ENCODE assay signal across 8 cellular contexts in the genomic region with DNA sequence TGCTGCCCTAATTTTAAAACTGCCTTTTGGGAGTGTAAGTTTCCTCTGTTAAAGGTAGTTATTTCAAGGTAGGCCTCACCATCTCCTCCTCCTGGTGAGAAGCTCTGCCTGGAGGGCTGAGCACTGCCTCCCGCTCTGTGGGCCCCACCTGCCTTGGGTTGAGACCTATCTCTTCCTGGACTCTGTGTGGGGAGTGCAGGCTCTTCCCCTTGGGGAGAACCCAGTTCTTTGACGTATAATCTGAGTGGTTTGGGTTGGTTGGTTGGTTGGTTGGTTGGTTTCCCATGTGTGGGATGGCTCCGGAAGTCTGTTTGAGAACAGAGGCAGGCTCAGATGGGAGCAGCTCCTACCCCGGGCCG. TPM values are rescaled to one million over a fixed set of nuclear protein-coding genes. Genes with fewer than 3 reads are reported as not detected.
DNase-seq lines count a peak whose midpoint lies in the region; ATAC-seq lines count a peak whose summit lies in the region.

No MANE protein-coding gene starts in this region.

- POLR2A ChIA-PET in activated CD4-positive, alpha-beta T cell treated with anti-CD3 and anti-CD28 coated beads, Interleukin-2, amount 10 ng/mL, durations not matched to agents 7 days and 5 days (lab: Charles Lee) = no interaction called here

- H3K4me1 Mint-ChIP-seq in activated CD4-positive, alpha-beta T cell treated with anti-CD3 and anti-CD28 coated beads, Interleukin-2, amount 10 ng/mL, durations not matched to agents 7 days and 5 days = peaks cover 82% of the 10 kb centered on the region
- H3K4me1 Mint-ChIP-seq in stimulated activated memory B cell treated with anti-CD40 and anti-IgM and Interleukin-4, amounts not matched to agents 10 μg/mL and 1 μg/mL and 100 μg/mL, for 72 hours = peaks cover 79% of the 10 kb centered on the region

- H3K36me3 Mint-ChIP-seq in activated CD4-positive, alpha-beta T cell treated with anti-CD3 and anti-CD28 coated beads, Interleukin-2, amount 10 ng/mL, durations not matched to agents 7 days and 5 days (ENCODE audit: low read depth) = peaks cover 32% of the 10 kb centered on the region
- H3K36me3 Mint-ChIP-seq in stimulated activated memory B cell treated with anti-CD40 and anti-IgM and Interleukin-4, amounts not matched to agents 10 μg/mL and 1 μg/mL and 100 μg/mL, for 72 hours = peaks cover 15% of the 10 kb centered on the region

- H3K27ac Mint-ChIP-seq in activated CD4-positive, alpha-beta T cell treated with anti-CD3 and anti-CD28 coated beads, Interleukin-2, amount 10 ng/mL, durations not matched to agents 7 days and 5 days = peak overlapping the region; percentile 68
- H3K27ac Mint-ChIP-seq in stimulated activated memory B cell treated with anti-CD40 and anti-IgM and Interleukin-4, amounts not matched to agents 10 μg/mL and 1 μg/mL and 100 μg/mL, for 72 hours = peak overlapping the region; percentile 81

- peak; percentile 53 for ATAC-seq in GM21423 (IDR thresholded peaks at IDR 0.05; ENCODE audit: unreplicated experiment)
- ATAC-seq in stimulated activated memory B cell treated with anti-CD40 and anti-IgM and Interleukin-4, amounts not matched to agents 10 μg/mL and 1 μg/mL and 100 μg/mL, for 72 hours = peak; percentile 82

- peak overlapping the region; percentile 41 for H3K4me3 Mint-ChIP-seq in activated CD4-positive, alpha-beta T cell treated with anti-CD3 and anti-CD28 coated beads, Interleukin-2, amount 10 ng/mL, durations not matched to agents 7 days and 5 days
- H3K4me3 Mint-ChIP-seq in stimulated activated memory B cell treated with anti-CD40 and anti-IgM and Interleukin-4, amounts not matched to agents 10 μg/mL and 1 μg/mL and 100 μg/mL, for 72 hours = peak overlapping the region; percentile 34

- H3K9me3 Mint-ChIP-seq in activated CD4-positive, alpha-beta T cell treated with anti-CD3 and anti-CD28 coated beads, Interleukin-2, amount 10 ng/mL, durations not matched to agents 7 days and 5 days = peaks cover 4% of the 10 kb centered on the region
- no peaks in the 10 kb centered on the region for H3K9me3 Mint-ChIP-seq in stimulated activated memory B cell treated with anti-CD40 and anti-IgM and Interleukin-4, amounts not matched to agents 10 μg/mL and 1 μg/mL and 100 μg/mL, for 72 hours

- DNase-seq in activated CD4-positive, alpha-beta T cell treated with anti-CD3 and anti-CD28 coated beads, Interleukin-2, amount 10 ng/mL, durations not matched to agents 7 days and 5 days = peak; percentile 49
- DNase-seq in germinal center (ENCODE audit: low spot score) (peak; percentile 37), HCEC 1CT (no peak), COR-L47 (lab: John Stamatoyannopoulos, UW) (no peak), NCI-H1417 treated with DMSO at 0.1 percent for 48 hours (lab: John Stamatoyannopoulos, UW) (no peak), NCI-H345 treated with DMSO at 0.1 percent for 48 hours (lab: John Stamatoyannopoulos, UW; ENCODE audit: unreplicated experiment) (no peak)

- no peaks in the 10 kb centered on the region for H3K27me3 Mint-ChIP-seq in activated CD4-positive, alpha-beta T cell treated with anti-CD3 and anti-CD28 coated beads, Interleukin-2, amount 10 ng/mL, durations not matched to agents 7 days and 5 days
- no peaks in the 10 kb centered on the region for H3K27me3 Mint-ChIP-seq in stimulated activated memory B cell treated with anti-CD40 and anti-IgM and Interleukin-4, amounts not matched to agents 10 μg/mL and 1 μg/mL and 100 μg/mL, for 72 hours

- CTCF ChIA-PET in activated CD4-positive, alpha-beta T cell treated with anti-CD3 and anti-CD28 coated beads, Interleukin-2, amount 10 ng/mL, durations not matched to agents 7 days and 5 days (lab: Charles Lee) = interaction anchor here (0.5 to 2.2 kb wide), 13 partner anchors 9 to 171 kb away, joined by 3 to 7 read pairs (median 3); no protein-coding TSS in a partner anchor

RNA-seq across cellular contexts. Expression of a gene that starts 39.1 kb away (rescaled TPM):
- 100 to 1,000 TPM; 337 to 354 TPM for total RNA-seq in activated CD4-positive, alpha-beta T cell treated with anti-CD3 and anti-CD28 coated beads, Interleukin-2, amount 10 ng/mL, durations not matched to agents 7 days and 5 days

RNA-seq across cellular contexts. Expression of a gene that starts 57.8 kb away (rescaled TPM):
- 1 to 10 TPM; 3.5 to 3.7 TPM for total RNA-seq in activated CD4-positive, alpha-beta T cell treated with anti-CD3 and anti-CD28 coated beads, Interleukin-2, amount 10 ng/mL, durations not matched to agents 7 days and 5 days

Comparison
In these comparisons a context has a peak if more than half of its experiments do, and no peak if none do; other contexts are left out.
1. DNase-seq: peak in activated CD4-positive, alpha-beta T cell treated with anti-CD3 and anti-CD28 coated beads, Interleukin-2, amount 10 ng/mL, durations not matched to agents 7 days and 5 days (single experiment) and germinal center (single experiment); none in HCEC 1CT (single experiment), COR-L47 (single experiment), NCI-H1417 treated with DMSO at 0.1 percent for 48 hours (single experiment) and NCI-H345 treated with DMSO at 0.1 percent for 48 hours (single experiment).